Comparison of ENCODE assay signal across 36 cellular contexts in the genomic region with DNA sequence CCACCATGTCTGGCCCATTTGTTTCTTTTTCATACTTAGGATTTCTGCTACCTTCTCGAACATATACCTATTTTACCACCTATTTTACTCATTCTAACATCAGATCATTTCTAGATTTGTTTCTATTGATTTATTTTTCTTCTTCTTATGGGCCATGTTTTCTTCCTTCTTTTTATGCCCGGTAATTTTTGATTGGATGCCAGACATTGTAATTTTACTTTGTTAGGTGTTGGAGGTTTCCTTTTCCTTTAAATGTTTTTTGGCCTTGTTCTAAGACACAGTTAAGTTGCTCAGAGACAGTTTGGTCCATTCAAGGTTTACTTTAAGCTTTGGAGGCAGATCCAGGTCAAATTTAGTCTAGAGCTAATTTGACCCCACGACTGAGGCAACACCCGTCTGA. TPM values are rescaled to one million over a fixed set of nuclear protein-coding genes. Genes with fewer than 3 reads are reported as not detected.
"Had no signal": no experiment of that assay in that cellular context is flagged by ENCODE, and none has a peak within 500 bp of the region (broad histone marks: within the 10 kb centered on the region; RNA-seq: fewer than 3 reads in every experiment).

No MANE protein-coding gene starts in this region.

- FAIRE-seq: astrocyte, colon had no signal

- H3K27me3 Mint-ChIP-seq: activated naive CD8-positive, alpha-beta T cell treated with anti-CD3 and anti-CD28 coated beads for 36 hours had no signal

- H3K4me3 ChIP-seq: adrenal gland, ascending aorta, breast epithelium, cardiac muscle cell had no signal

- H3K27me3 ChIP-seq: adrenal gland, ascending aorta, breast epithelium had no signal

- H3K4me1 ChIP-seq: adrenal gland, ascending aorta, breast epithelium had no signal

- ATAC-seq: activated naive CD4-positive, alpha-beta T cell treated with anti-CD3 and anti-CD28 coated beads, Interleukin-2, amount 50 U/mL, for 72 hours; activated naive CD8-positive, alpha-beta T cell treated with anti-CD3 and anti-CD28 coated beads, Interleukin-2, amount 50 U/mL, for 24 hours; activated T-cell treated with anti-CD3 and anti-CD28 coated beads, Interleukin-2, amount 50 U/mL, for 4 hours; activated T-cell treated with anti-CD3 and anti-CD28 coated beads, Interleukin-2, amount 50 U/mL, for 72 hours; activated T-helper 17 cell treated with anti-CD3 and anti-CD28 coated beads, Interleukin-2, amount 50 U/mL, for 72 hours had no signal

- H3K9me3 ChIP-seq: adrenal gland had no signal

- H3K4me3 Mint-ChIP-seq: activated naive CD4-positive, alpha-beta T cell treated with anti-CD3 and anti-CD28 coated beads for 36 hours; activated naive CD4-positive, alpha-beta T cell treated with anti-CD3 and anti-CD28 coated beads, Interleukin-2, amount 10 ng/mL, durations not matched to agents 7 days and 5 days; activated naive CD8-positive, alpha-beta T cell; activated naive CD8-positive, alpha-beta T cell treated with anti-CD3 and anti-CD28 coated beads for 36 hours; activated naive CD8-positive, alpha-beta T cell treated with anti-CD3 and anti-CD28 coated beads, Interleukin-2, amount 10 ng/mL, durations not matched to agents 7 days and 5 days; activated naive CD8-positive, alpha-beta T cell treated with anti-CD3 and anti-CD28 coated beads, Interleukin-2, amount 50 U/mL, for 24 hours; activated T-cell treated with anti-CD3 and anti-CD28 coated beads, Interleukin-2, amount 50 U/mL, for 24 hours; activated T-cell treated with anti-CD3 and anti-CD28 coated beads, Interleukin-2, amount 50 U/mL, for 4 hours; activated T-cell treated with anti-CD3 and anti-CD28 coated beads, Interleukin-2, amount 50 U/mL, for 72 hours; activated T-helper 1 cell treated with anti-CD3 and anti-CD28 coated beads, Interleukin-12 subunit alpha, Interleukin-12 subunit beta, Interleukin-2, Interleukin-4 antibody, amounts not matched to agents 30 ng/mL and 10 ng/mL and 1 ng/mL, durations not matched to agents 14 hours and 24 hours and 36 hours; activated T-helper 17 cell treated with anti-CD3 and anti-CD28 coated beads, Interleukin-2, amount 50 U/mL, for 72 hours; brain; central memory CD8-positive, alpha-beta T cell had no signal

- H3K27ac ChIP-seq: adrenal gland, ascending aorta, brain microvascular endothelial cell, breast epithelium, cardiac muscle cell had no signal

- DNase-seq: activated effector memory CD4-positive, alpha-beta T cell treated with anti-CD3 and anti-CD28 coated beads, Interleukin-2, amount 50 U/mL, for 16 hours; activated effector memory CD4-positive, alpha-beta T cell treated with Interleukin-2 at 50 U/mL for 16 hours; activated gamma-delta T cell; activated gamma-delta T cell treated with Interleukin-2 at 50 U/mL for 16 hours; activated naive CD4-positive, alpha-beta T cell; activated naive CD4-positive, alpha-beta T cell treated with anti-CD3 and anti-CD28 coated beads for 36 hours; activated naive CD4-positive, alpha-beta T cell treated with anti-CD3 and anti-CD28 coated beads, Interleukin-2, amount 10 ng/mL, durations not matched to agents 7 days and 5 days; activated naive CD4-positive, alpha-beta T cell treated with Interleukin-2 at 50 U/mL for 16 hours; activated naive CD8-positive, alpha-beta T cell treated with anti-CD3 and anti-CD28 coated beads for 36 hours; activated naive CD8-positive, alpha-beta T cell treated with anti-CD3 and anti-CD28 coated beads, Interleukin-2, amount 10 ng/mL, durations not matched to agents 7 days and 5 days; activated naive CD8-positive, alpha-beta T cell treated with anti-CD3 and anti-CD28 coated beads, Interleukin-2, amount 50 U/mL, for 24 hours; activated T-cell treated with anti-CD3 and anti-CD28 coated beads, Interleukin-2, amount 50 U/mL, for 1 hour; activated T-cell treated with anti-CD3 and anti-CD28 coated beads, Interleukin-2, amount 50 U/mL, for 24 hours; activated T-cell treated with anti-CD3 and anti-CD28 coated beads, Interleukin-2, amount 50 U/mL, for 4 hours; activated T-cell treated with anti-CD3 and anti-CD28 coated beads, Interleukin-2, amount 50 U/mL, for 48 hours; activated T-cell treated with anti-CD3 and anti-CD28 coated beads, Interleukin-2, amount 50 U/mL, for 72 hours; amniotic stem cell; amygdala; anterior cingulate cortex; brain microvascular endothelial cell; caudate nucleus; central memory CD4-positive, alpha-beta T cell; cerebellar nuclear complex had no signal

- H3K27ac Mint-ChIP-seq: activated naive CD4-positive, alpha-beta T cell treated with anti-CD3 and anti-CD28 coated beads for 36 hours; activated naive CD4-positive, alpha-beta T cell treated with anti-CD3 and anti-CD28 coated beads, Interleukin-2, amount 10 ng/mL, durations not matched to agents 7 days and 5 days; activated naive CD4-positive, alpha-beta T cell treated with anti-CD3 and anti-CD28 coated beads, Interleukin-2, amount 50 U/mL, for 72 hours; activated naive CD8-positive, alpha-beta T cell; activated naive CD8-positive, alpha-beta T cell treated with anti-CD3 and anti-CD28 coated beads for 36 hours; activated naive CD8-positive, alpha-beta T cell treated with anti-CD3 and anti-CD28 coated beads, Interleukin-2, amount 10 ng/mL, durations not matched to agents 7 days and 5 days; activated naive CD8-positive, alpha-beta T cell treated with anti-CD3 and anti-CD28 coated beads, Interleukin-2, amount 50 U/mL, for 24 hours; activated T-cell treated with anti-CD3 and anti-CD28 coated beads, Interleukin-2, amount 50 U/mL, for 24 hours; activated T-cell treated with anti-CD3 and anti-CD28 coated beads, Interleukin-2, amount 50 U/mL, for 72 hours; activated T-helper 1 cell treated with anti-CD3 and anti-CD28 coated beads, Interleukin-12 subunit alpha, Interleukin-12 subunit beta, Interleukin-2, Interleukin-4 antibody, amounts not matched to agents 30 ng/mL and 10 ng/mL and 1 ng/mL, durations not matched to agents 14 hours and 24 hours and 36 hours; activated T-helper 17 cell treated with anti-CD3 and anti-CD28 coated beads, Interleukin-2, amount 50 U/mL, for 72 hours; activated T-helper 2 cell treated with anti-CD3 and anti-CD28 coated beads, Interferon-gamma antibody, Interleukin-2, Interleukin-4, amounts not matched to agents 10 μg/mL and 5 μg/mL and 100 μg/mL, durations not matched to agents 14 hours and 24 hours and 36 hours had no signal

- H3K4me1 Mint-ChIP-seq: activated naive CD4-positive, alpha-beta T cell treated with anti-CD3 and anti-CD28 coated beads, Interleukin-2, amount 10 ng/mL, durations not matched to agents 7 days and 5 days; activated naive CD8-positive, alpha-beta T cell treated with anti-CD3 and anti-CD28 coated beads for 36 hours; activated naive CD8-positive, alpha-beta T cell treated with anti-CD3 and anti-CD28 coated beads, Interleukin-2, amount 10 ng/mL, durations not matched to agents 7 days and 5 days; activated naive CD8-positive, alpha-beta T cell treated with anti-CD3 and anti-CD28 coated beads, Interleukin-2, amount 50 U/mL, for 24 hours; activated T-helper 17 cell treated with anti-CD3 and anti-CD28 coated beads, Interleukin-2, amount 50 U/mL, for 72 hours; central memory CD8-positive, alpha-beta T cell had no signal

- H3K36me3 ChIP-seq: adrenal gland, ascending aorta, brain microvascular endothelial cell, breast epithelium, cardiac muscle cell had no signal

RNA-seq across cellular contexts. Expression of a gene that starts 14.7 kb away (rescaled TPM):
- total RNA-seq: cardiac muscle cell had no signal
- polyA plus RNA-seq: cardiac muscle cell had no signal
